12 cellular contexts compared by ENCODE assay signal in genomic region chr12:106309671-106310313, GRCh38. TPM values are rescaled to one million over a fixed set of nuclear protein-coding genes. Genes with fewer than 3 reads are reported as not detected.
DNase-seq lines count a peak whose midpoint lies in the region; ATAC-seq and TF ChIP-seq lines count a peak whose summit lies in the region.
"Had no signal": no experiment of that assay in that cellular context is flagged by ENCODE, and none has a peak within 500 bp of the region (broad histone marks: within the 10 kb centered on the region; RNA-seq: fewer than 3 reads in every experiment).

No MANE protein-coding gene starts in this region.

- in situ Hi-C loops in gastrocnemius medialis (cut with MboI; ENCODE audit: low sequenced_read_pairs in 4 of 4): loop anchor here in 1 of 4 donors (10.0 kb wide), 1 partner anchor 45 kb away; the partner anchor contains the start of gene POLR3B

- H3K27me3 ChIP-seq in heart right ventricle: no peaks in the 10 kb centered on the region
- no peaks in the 10 kb centered on the region for H3K27me3 ChIP-seq in gastrocnemius medialis
- H3K27me3 ChIP-seq: Peyer's patch had no signal

- H3K9me3 ChIP-seq in heart right ventricle (no peaks in the 10 kb centered on the region), gastrocnemius medialis (no peaks in the 10 kb centered on the region)
- H3K9me3 ChIP-seq: Peyer's patch had no signal

- H3K27ac ChIP-seq in heart right ventricle (peak overlapping the region in 6 of 10 donors; percentile 41 to 63 (median 51)), gastrocnemius medialis (peak overlapping the region; percentile 91 to 97 (median 94))
- H3K27ac ChIP-seq: Peyer's patch had no signal

- intact Hi-C loops in heart right ventricle (cut with DNase I) (loop anchor here in 5 of 10 donors (5.0 to 10.0 kb wide), 3 partner anchors 33 to 65 kb away; partner anchors contain the start of genes CKAP4 (in 1 of the 5) and POLR3B (in 1 of the 5)), gastrocnemius medialis (cut with DNase I; ENCODE audit: low total_unique reads) (loop anchor here (5.0 kb wide), 2 partner anchors 648 to 783 kb away; partner anchors contain the start of genes CRY1 and TMEM263)

- no peaks in the 10 kb centered on the region for H3K9me3 Mint-ChIP-seq in glutamatergic neuron (ENCODE audit: unreplicated experiment)

- peak in 6 of 8 donors; percentile 19 to 54 (median 47) for ATAC-seq in heart right ventricle
- peak; percentile 25 to 45 for ATAC-seq in gastrocnemius medialis
- no peak for ATAC-seq in HG03439 (IDR thresholded peaks at IDR 0.05; ENCODE audit: unreplicated experiment)
- ATAC-seq in GM18858 (IDR thresholded peaks at IDR 0.05; ENCODE audit: unreplicated experiment): no peak

- DNase-seq in Daoy (ENCODE audit: low read depth) (peak; percentile 16), SW480 (ENCODE audit: low spot score) (peak; percentile 52), heart right ventricle (no peak), gastrocnemius medialis (peak; percentile 36 to 74), hippocampal formation (lab: John Stamatoyannopoulos, UW) (no peak), glutamatergic neuron (no peak)
- DNase-seq: activated CD4-positive, alpha-beta T cell treated with anti-CD3 and anti-CD28 coated beads, Interleukin-2, amount 50 U/mL, for 4 hours; central memory CD4-positive, alpha-beta T cell; NCI-H1048; Peyer's patch had no signal

- H3K4me3 ChIP-seq in heart right ventricle: no peak overlapping the region
- H3K4me3 ChIP-seq in gastrocnemius medialis: no peak overlapping the region
- H3K4me3 ChIP-seq: Peyer's patch had no signal

- peaks cover under 1% of the 10 kb centered on the region for H3K27me3 Mint-ChIP-seq in glutamatergic neuron (ENCODE audit: unreplicated experiment)

- no peak overlapping the region for H3K4me3 Mint-ChIP-seq in glutamatergic neuron (ENCODE audit: unreplicated experiment)

- no peak for TF ChIP-seq POLR2A in gastrocnemius medialis (IDR thresholded peaks at IDR 0.05)

- H3K36me3 ChIP-seq in heart right ventricle: peaks cover 0 to 65% (median 8%) of the 10 kb centered on the region in 9 donors
- peaks cover 0 to 4% of the 10 kb centered on the region in 2 donors for H3K36me3 ChIP-seq in gastrocnemius medialis

- H3K4me1 ChIP-seq in heart right ventricle: peaks cover 0 to 78% (median 70%) of the 10 kb centered on the region in 9 donors
- peaks cover 77 to 78% of the 10 kb centered on the region in 2 donors for H3K4me1 ChIP-seq in gastrocnemius medialis

- H3K36me3 Mint-ChIP-seq in glutamatergic neuron (ENCODE audit: unreplicated experiment): no peaks in the 10 kb centered on the region

- no peak overlapping the region for H3K27ac Mint-ChIP-seq in glutamatergic neuron (ENCODE audit: unreplicated experiment)

- no peak for TF ChIP-seq CTCF in heart right ventricle (IDR thresholded peaks at IDR 0.05)
- no peak for TF ChIP-seq CTCF in gastrocnemius medialis (IDR thresholded peaks at IDR 0.05 in 4 of 5, conservative IDR thresholded peaks at IDR 0.05 in 1 of 5)
- no peak for TF ChIP-seq CTCF in glutamatergic neuron (IDR thresholded peaks at IDR 0.05; ENCODE audit: partially characterized antibody, unreplicated experiment)

- WGBS in heart right ventricle, 2 donors: 44 to 52% methylated on average over 5 of the region's 5 CpGs

- peaks cover 3% of the 10 kb centered on the region for H3K4me1 Mint-ChIP-seq in glutamatergic neuron (ENCODE audit: low read depth, unreplicated experiment)

RNA-seq across cellular contexts. Expression of gene TCP11L2, which starts 7.3 kb away (rescaled TPM):
- total RNA-seq in Daoy (2014; rRNA removed; shearing (Covaris generic)): 2.3 and 2.5 TPM in 2 replicates
- total RNA-seq in heart right ventricle (100 to 1,000 TPM in 9 of 10 donors, 10 to 100 TPM in 1; 77.6 to 168 (median 120) TPM), gastrocnemius medialis (10 to 100 TPM; 39.1 to 51.7 (median 43.9) TPM), glutamatergic neuron (ENCODE audit: unreplicated experiment) (17.1 TPM)
- 10 to 100 TPM in 1 of 2 donors, 1 to 10 TPM in 1; 4.9 to 15.4 TPM for polyA plus RNA-seq in heart right ventricle

RNA-seq across cellular contexts. Expression of gene POLR3B, which starts 47.8 kb away (rescaled TPM):
- total RNA-seq in Daoy (2014; rRNA removed; shearing (Covaris generic)): 17.5 and 18.4 TPM in 2 replicates
- total RNA-seq in heart right ventricle (10 to 100 TPM in 4 of 10 donors, 1 to 10 TPM in 6; 7.4 to 12.0 (median 9.6) TPM), gastrocnemius medialis (1 to 10 TPM; 4.2 to 9.5 (median 6.4) TPM), glutamatergic neuron (ENCODE audit: unreplicated experiment) (12.1 TPM)
- 1 to 10 TPM; 2.0 to 5.0 TPM for polyA plus RNA-seq in heart right ventricle

Comparison
In these comparisons a context has a peak if more than half of its experiments do, and no peak if none do; other contexts are left out.
1. DNase-seq: peak in Daoy (single experiment), SW480 (single experiment) and gastrocnemius medialis (2 of 2); none in heart right ventricle (0 of 2), hippocampal formation (0 of 2) and glutamatergic neuron (single experiment).
2. ATAC-seq: peak in heart right ventricle (6 of 8) and gastrocnemius medialis (2 of 2); none in HG03439 (single experiment) and GM18858 (single experiment).